Comparison of ENCODE assay signal across 16 cellular contexts in the genomic region with DNA sequence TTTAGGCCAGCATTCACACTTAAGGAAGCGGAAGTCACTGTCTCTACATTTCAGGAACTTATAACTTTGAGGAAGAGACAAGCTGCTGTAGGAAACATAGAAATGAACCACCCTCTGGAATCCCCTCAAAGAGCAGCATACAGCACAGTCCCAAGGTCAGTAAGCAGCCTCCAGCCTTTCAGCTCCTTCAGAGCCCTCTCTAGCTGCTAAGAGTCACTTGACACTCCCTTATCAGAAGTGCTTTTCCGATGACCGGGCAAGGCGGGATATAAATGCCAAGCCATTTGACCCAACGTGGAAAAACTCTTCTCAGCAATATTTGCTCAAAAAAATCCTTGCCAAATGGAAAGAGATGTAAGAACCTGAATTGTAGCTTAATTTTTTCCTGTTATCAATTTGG.
DNase-seq lines count a peak whose midpoint lies in the region; ATAC-seq and TF ChIP-seq lines count a peak whose summit lies in the region.
"Had no signal": no experiment of that assay in that cellular context is flagged by ENCODE, and none has a peak within 500 bp of the region (broad histone marks: within the 10 kb centered on the region; RNA-seq: fewer than 3 reads in every experiment).

No MANE protein-coding gene starts in this region.

- no peak overlapping the region for H3K4me3 ChIP-seq in fibroblast of the aortic adventitia (ENCODE audit: low read depth, low read length)
- H3K4me3 ChIP-seq in lung, result no peak overlapping the region
- no peak overlapping the region for H3K4me3 ChIP-seq in upper lobe of left lung
- H3K4me3 ChIP-seq in esophagus squamous epithelium, result no peak overlapping the region
- H3K4me3 ChIP-seq: A549, HAP-1 had no signal

- no peaks in the 10 kb centered on the region for H3K9me3 ChIP-seq in lung (ENCODE audit: control insufficient read depth in 2 of 2, insufficient read depth in 1 of 2, low read length in 1 of 2)
- no peaks in the 10 kb centered on the region for H3K9me3 ChIP-seq in upper lobe of left lung
- H3K9me3 ChIP-seq in esophagus squamous epithelium, result no peaks in the 10 kb centered on the region
- H3K9me3 ChIP-seq: HAP-1 had no signal

- H3K27ac ChIP-seq in lung (ENCODE audit: low read depth in 1 of 2, low read length in 1 of 2) (no peak overlapping the region), upper lobe of left lung (no peak overlapping the region), esophagus squamous epithelium (no peak overlapping the region)
- H3K27ac ChIP-seq: A549 had no signal

- TF ChIP-seq POLR2A in upper lobe of left lung (IDR thresholded peaks at IDR 0.05) (no peak), esophagus squamous epithelium (IDR thresholded peaks at IDR 0.05) (no peak)

- H3K27me3 ChIP-seq in lung (ENCODE audit: control insufficient read depth, insufficient read depth) (no peaks in the 10 kb centered on the region), upper lobe of left lung (no peaks in the 10 kb centered on the region), esophagus squamous epithelium (no peaks in the 10 kb centered on the region)

- no peaks in the 10 kb centered on the region for H3K4me1 ChIP-seq in lung (ENCODE audit: control insufficient read depth in 2 of 2, insufficient read depth in 2 of 2, low read length in 2 of 2)
- H3K4me1 ChIP-seq in upper lobe of left lung, result peaks cover 0 to 8% (median 0%) of the 10 kb centered on the region in 4 donors
- no peaks in the 10 kb centered on the region for H3K4me1 ChIP-seq in esophagus squamous epithelium
- H3K4me1 ChIP-seq: A549, HAP-1 had no signal

- H3K36me3 ChIP-seq in lung (ENCODE audit: control insufficient read depth in 2 of 2, insufficient read depth in 2 of 2, low read length in 2 of 2), result no peaks in the 10 kb centered on the region
- no peaks in the 10 kb centered on the region for H3K36me3 ChIP-seq in upper lobe of left lung
- H3K36me3 ChIP-seq in esophagus squamous epithelium, result no peaks in the 10 kb centered on the region
- H3K36me3 ChIP-seq: HAP-1 had no signal

- TF ChIP-seq CTCF in fibroblast of the aortic adventitia (IDR thresholded peaks at IDR 0.05; ENCODE audit: insufficient read depth, low read length) (no peak), lung (IDR thresholded peaks at IDR 0.05; ENCODE audit: control extremely low read depth, extremely low read depth) (no peak), upper lobe of left lung (IDR thresholded peaks at IDR 0.05) (no peak), esophagus squamous epithelium (IDR thresholded peaks at IDR 0.05) (no peak)

- intact Hi-C loops in esophagus squamous epithelium (cut with DNase I), result no loop called here

- DNase-seq in fibroblast of the aortic adventitia (ENCODE audit: low read depth) (peak; percentile 17), lung (ENCODE audit: low spot score) (peak; percentile 73), upper lobe of left lung (peak in 1 of 2 donors; percentile 70), esophagus squamous epithelium (lab: John Stamatoyannopoulos, UW) (no peak), SIG-M5 treated with dmso at 0.1 percent for 504 hours (lab: John Stamatoyannopoulos, UW; ENCODE audit: unreplicated experiment) (no peak), NCI-H1092 (lab: John Stamatoyannopoulos, UW) (no peak)
- DNase-seq: 8988T; C1 segment of cervical spinal cord; Calu3; CD4-positive, alpha-beta memory T cell; COR-L47; DMS53; DMS79 treated with DMSO at 0.1 percent for 48 hours; GOT3 had no signal

- peak in 1 of 4 donors; percentile 82 for TF ChIP-seq EP300 in upper lobe of left lung (IDR thresholded peaks at IDR 0.05)

- ATAC-seq in lung (ENCODE audit: insufficient read depth, low FRiP score) (peak; percentile 85), upper lobe of left lung (ENCODE audit: low FRiP score in 2 of 2) (peak; percentile 77 to 92)
- ATAC-seq: A549 had no signal

- 51 to 73% methylated on average over 5 of the region's 5 CpGs for WGBS in lung, 2 donors
- WGBS in upper lobe of left lung, 2 donors, result 30 to 43% methylated on average over 5 of the region's 5 CpGs
- 72 to 77% methylated on average over 5 of the region's 5 CpGs for WGBS in esophagus squamous epithelium, 2 donors

Comparison
In these comparisons a context has a peak if more than half of its experiments do, and no peak if none do; other contexts are left out.
1. DNase-seq: peak in fibroblast of the aortic adventitia (single experiment) and lung (single experiment); none in esophagus squamous epithelium (single experiment), SIG-M5 treated with dmso at 0.1 percent for 504 hours (single experiment) and NCI-H1092 (single experiment).